Comparison of ENCODE assay signal across 15 cellular contexts in the genomic region with DNA sequence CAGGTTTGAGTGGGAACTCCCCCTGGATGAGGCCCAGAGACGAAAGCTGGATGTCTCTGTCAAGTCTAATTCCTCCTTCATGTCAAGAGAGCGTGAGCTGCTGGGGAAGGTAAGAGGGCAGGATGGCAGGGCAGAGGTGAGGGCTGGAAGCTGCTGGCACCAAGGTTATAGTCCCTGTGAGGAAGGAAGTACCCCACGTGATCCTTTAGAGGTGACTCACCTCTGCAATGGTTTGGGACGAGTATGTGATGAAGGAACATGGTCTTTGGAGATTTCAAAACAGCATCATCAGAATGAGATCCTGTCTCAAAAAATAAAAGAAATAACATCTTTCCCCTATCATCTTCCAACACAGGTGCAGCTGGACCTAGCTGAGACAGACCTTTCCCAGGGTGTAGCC. TPM values are rescaled to one million over a fixed set of nuclear protein-coding genes. Genes with fewer than 3 reads are reported as not detected.
DNase-seq lines count a peak whose midpoint lies in the region; ATAC-seq, FAIRE-seq and TF ChIP-seq lines count a peak whose summit lies in the region.
"Had no signal": no experiment of that assay in that cellular context is flagged by ENCODE, and none has a peak within 500 bp of the region (broad histone marks: within the 10 kb centered on the region; RNA-seq: fewer than 3 reads in every experiment).

No MANE protein-coding gene starts in this region.

- CTCF ChIA-PET in activated CD4-positive, alpha-beta memory T cell treated with anti-CD3 and anti-CD28 coated beads for 36 hours (lab: Charles Lee), result interaction anchor here (0.9 to 2.3 kb wide), 4 partner anchors 9 to 63 kb away, joined by 3 to 10 read pairs (median 4); partner anchors contain the start of genes MYL6B and SMARCC2

- no peak overlapping the region for H3K4me3 Mint-ChIP-seq in activated CD4-positive, alpha-beta T cell treated with anti-CD3 and anti-CD28 coated beads, Interleukin-2, amount 10 ng/mL, durations not matched to agents 24 days and 14 days
- H3K4me3 Mint-ChIP-seq in activated CD4-positive, alpha-beta memory T cell treated with anti-CD3 and anti-CD28 coated beads for 36 hours, result no peak overlapping the region
- H3K4me3 Mint-ChIP-seq in immature natural killer cell, result no peak overlapping the region
- H3K4me3 Mint-ChIP-seq: GM23338 had no signal

- intact Hi-C loops in activated CD4-positive, alpha-beta T cell treated with anti-CD3 and anti-CD28 coated beads, Interleukin-2, amount 10 ng/mL, durations not matched to agents 24 days and 14 days (cut with micrococcal nuclease), result no loop called here
- intact Hi-C loops in activated CD4-positive, alpha-beta memory T cell treated with anti-CD3 and anti-CD28 coated beads for 36 hours (cut with micrococcal nuclease), result no loop called here

- POLR2A ChIA-PET in activated CD4-positive, alpha-beta memory T cell treated with anti-CD3 and anti-CD28 coated beads for 36 hours (lab: Charles Lee), result interaction anchor here (0.6 to 2.1 kb wide), 5 partner anchors 8 to 18 kb away, joined by 3 to 9 read pairs (median 3); partner anchors contain the start of genes ESYT1, MYL6 and MYL6B

- H3K4me1 Mint-ChIP-seq in activated CD4-positive, alpha-beta T cell treated with anti-CD3 and anti-CD28 coated beads, Interleukin-2, amount 10 ng/mL, durations not matched to agents 24 days and 14 days, result peaks cover 30% of the 10 kb centered on the region
- peaks cover 36% of the 10 kb centered on the region for H3K4me1 Mint-ChIP-seq in activated CD4-positive, alpha-beta memory T cell treated with anti-CD3 and anti-CD28 coated beads for 36 hours (ENCODE audit: low read depth)
- peaks cover 7 to 22% of the 10 kb centered on the region in 2 donors for H3K4me1 Mint-ChIP-seq in immature natural killer cell
- H3K4me1 Mint-ChIP-seq: GM23338 had no signal

- TF ChIP-seq POLR2A in GM12892 (IDR thresholded peaks at IDR 0.05; ENCODE audit: low read depth, low read length), result no peak

- H3K27me3 Mint-ChIP-seq in activated CD4-positive, alpha-beta T cell treated with anti-CD3 and anti-CD28 coated beads, Interleukin-2, amount 10 ng/mL, durations not matched to agents 24 days and 14 days, result no peaks in the 10 kb centered on the region
- H3K27me3 Mint-ChIP-seq in activated CD4-positive, alpha-beta memory T cell treated with anti-CD3 and anti-CD28 coated beads for 36 hours, result no peaks in the 10 kb centered on the region
- peaks cover 2 to 4% (median 2%) of the 10 kb centered on the region in 3 donors for H3K27me3 Mint-ChIP-seq in immature natural killer cell (ENCODE audit: low read depth in 3 of 3)

- H3K36me3 Mint-ChIP-seq in activated CD4-positive, alpha-beta T cell treated with anti-CD3 and anti-CD28 coated beads, Interleukin-2, amount 10 ng/mL, durations not matched to agents 24 days and 14 days (ENCODE audit: low read depth), result peaks cover 63% of the 10 kb centered on the region
- peaks cover 57% of the 10 kb centered on the region for H3K36me3 Mint-ChIP-seq in activated CD4-positive, alpha-beta memory T cell treated with anti-CD3 and anti-CD28 coated beads for 36 hours
- peaks cover 29 to 48% (median 32%) of the 10 kb centered on the region in 3 donors for H3K36me3 Mint-ChIP-seq in immature natural killer cell

- ATAC-seq in stimulated activated naive CD8-positive, alpha-beta T cell treated with anti-CD3 and anti-CD28 coated beads, Interleukin-15, Interleukin-2, amounts not matched to agents 100 U/mL and 50 U/mL, for 24 hours, result peak; percentile 39
- ATAC-seq in GM19452 (IDR thresholded peaks at IDR 0.05; ENCODE audit: unreplicated experiment), result no peak
- ATAC-seq: GM23338 had no signal

- no peaks in the 10 kb centered on the region for H3K9me3 Mint-ChIP-seq in activated CD4-positive, alpha-beta T cell treated with anti-CD3 and anti-CD28 coated beads, Interleukin-2, amount 10 ng/mL, durations not matched to agents 24 days and 14 days
- H3K9me3 Mint-ChIP-seq in activated CD4-positive, alpha-beta memory T cell treated with anti-CD3 and anti-CD28 coated beads for 36 hours, result no peaks in the 10 kb centered on the region
- H3K9me3 Mint-ChIP-seq in immature natural killer cell, result no peaks in the 10 kb centered on the region
- H3K9me3 Mint-ChIP-seq: GM23338 had no signal

- no peak for DNase-seq in activated CD4-positive, alpha-beta T cell treated with anti-CD3 and anti-CD28 coated beads, Interleukin-2, amount 10 ng/mL, durations not matched to agents 24 days and 14 days
- DNase-seq in activated CD4-positive, alpha-beta T cell treated with anti-CD3 and anti-CD28 coated beads for 1 hour, result no peak
- no peak for DNase-seq in activated CD4-positive, alpha-beta memory T cell treated with anti-CD3 and anti-CD28 coated beads for 36 hours
- DNase-seq in immature natural killer cell, result no peak
- no peak for DNase-seq in stimulated activated naive CD8-positive, alpha-beta T cell treated with anti-CD3 and anti-CD28 coated beads, Interleukin-15, Interleukin-2, amounts not matched to agents 100 U/mL and 50 U/mL, for 24 hours
- no peak for DNase-seq in GM12892 (ENCODE audit: insufficient read length)
- no peak for DNase-seq in SW 1271 (lab: John Stamatoyannopoulos, UW)
- DNase-seq: ACHN; DMS53; hypothalamus; mesenchymal stem cell; NK-92 treated with Interleukin-12 subunit alpha and Interleukin-12 subunit beta, amount 100 ng/mL, for 24 hours had no signal

- H3K27ac Mint-ChIP-seq in activated CD4-positive, alpha-beta T cell treated with anti-CD3 and anti-CD28 coated beads, Interleukin-2, amount 10 ng/mL, durations not matched to agents 24 days and 14 days, result peak overlapping the region; percentile 80
- peak overlapping the region; percentile 81 for H3K27ac Mint-ChIP-seq in activated CD4-positive, alpha-beta memory T cell treated with anti-CD3 and anti-CD28 coated beads for 36 hours
- H3K27ac Mint-ChIP-seq in immature natural killer cell, result peak overlapping the region in 5 of 6 donors; percentile 9 to 72 (median 25)
- H3K27ac Mint-ChIP-seq: GM23338 had no signal

- no peak for FAIRE-seq in GM12892 (lab: Jason Lieb, UNC)
- FAIRE-seq: endometrium had no signal

RNA-seq across cellular contexts. Expression of gene MYL6B, which starts 9.2 kb away (rescaled TPM):
- 63.3 and 68.9 TPM in 2 replicates for total RNA-seq in activated CD4-positive, alpha-beta T cell treated with anti-CD3 and anti-CD28 coated beads, Interleukin-2, amount 10 ng/mL, durations not matched to agents 24 days and 14 days
- 10 to 100 TPM; 63.8 to 70.8 TPM for total RNA-seq in activated CD4-positive, alpha-beta memory T cell treated with anti-CD3 and anti-CD28 coated beads for 36 hours
- 10 to 100 TPM in 1 of 3 donors, 1 to 10 TPM in 2; 1.5 to 12.9 (median 9.3) TPM for polyA plus RNA-seq in immature natural killer cell
- 105 TPM for polyA plus RNA-seq in GM12892 (2012; ENCODE audit: missing spikeins)

RNA-seq across cellular contexts. Expression of gene MYL6, which starts 14.9 kb away (rescaled TPM):
- 717 and 752 TPM in 2 replicates for total RNA-seq in activated CD4-positive, alpha-beta T cell treated with anti-CD3 and anti-CD28 coated beads, Interleukin-2, amount 10 ng/mL, durations not matched to agents 24 days and 14 days
- 1,000 to 10,000 TPM; 1,196 to 1,215 TPM for total RNA-seq in activated CD4-positive, alpha-beta memory T cell treated with anti-CD3 and anti-CD28 coated beads for 36 hours
- 1,000 to 10,000 TPM; 2,998 to 5,712 (median 4,230) TPM for polyA plus RNA-seq in immature natural killer cell
- polyA plus RNA-seq in GM12892 (2012; ENCODE audit: missing spikeins), result 1,951 TPM

RNA-seq across cellular contexts. Expression of gene ESYT1, which starts 15.2 kb away (rescaled TPM):
- total RNA-seq in activated CD4-positive, alpha-beta T cell treated with anti-CD3 and anti-CD28 coated beads, Interleukin-2, amount 10 ng/mL, durations not matched to agents 24 days and 14 days, result 155 and 158 TPM in 2 replicates
- total RNA-seq in activated CD4-positive, alpha-beta memory T cell treated with anti-CD3 and anti-CD28 coated beads for 36 hours, result 100 to 1,000 TPM; 142 to 146 TPM
- 100 to 1,000 TPM; 217 to 502 (median 273) TPM for polyA plus RNA-seq in immature natural killer cell
- 54.4 TPM for polyA plus RNA-seq in GM12892 (2012; ENCODE audit: missing spikeins)

RNA-seq across cellular contexts. Expression of gene ZC3H10, which starts 25.2 kb away (rescaled TPM):
- total RNA-seq in activated CD4-positive, alpha-beta T cell treated with anti-CD3 and anti-CD28 coated beads, Interleukin-2, amount 10 ng/mL, durations not matched to agents 24 days and 14 days, result 8.9 and 11.2 TPM in 2 replicates
- 1 to 10 TPM; 5.1 to 7.2 TPM for total RNA-seq in activated CD4-positive, alpha-beta memory T cell treated with anti-CD3 and anti-CD28 coated beads for 36 hours
- 1 to 10 TPM in 2 of 3 donors, under 1 TPM in 1; 0.86 to 4.2 (median 1.3) TPM for polyA plus RNA-seq in immature natural killer cell
- polyA plus RNA-seq in GM12892 (2012; ENCODE audit: missing spikeins), result 2.7 TPM

RNA-seq across cellular contexts. Expression of gene RPL41, which starts 26.8 kb away (rescaled TPM):
- total RNA-seq in activated CD4-positive, alpha-beta T cell treated with anti-CD3 and anti-CD28 coated beads, Interleukin-2, amount 10 ng/mL, durations not matched to agents 24 days and 14 days, result 3,831 and 3,993 TPM in 2 replicates
- 1,000 to 10,000 TPM; 5,210 to 5,251 TPM for total RNA-seq in activated CD4-positive, alpha-beta memory T cell treated with anti-CD3 and anti-CD28 coated beads for 36 hours
- 1,000 to 10,000 TPM; 2,591 to 7,233 (median 3,803) TPM for polyA plus RNA-seq in immature natural killer cell
- 8,175 TPM for polyA plus RNA-seq in GM12892 (2012; ENCODE audit: missing spikeins)

Comparison
In these comparisons a context has a peak if more than half of its experiments do, and no peak if none do; other contexts are left out.
1. H3K27ac Mint-ChIP-seq: peak in every context shown above with its lines; median percentile 81 in activated CD4-positive, alpha-beta memory T cell treated with anti-CD3 and anti-CD28 coated beads for 36 hours; 80 in activated CD4-positive, alpha-beta T cell treated with anti-CD3 and anti-CD28 coated beads, Interleukin-2, amount 10 ng/mL, durations not matched to agents 24 days and 14 days; 25 in immature natural killer cell.